ENCODE assay signal across 1 cellular context in genomic region chr20:1879369-1879768, GRCh38.
TF ChIP-seq lines count a peak whose summit lies in the region.

No MANE protein-coding gene starts in this region.

TF ChIP-seq in H1, 55 proteins besides CTCF, POLR2A, EP300 and RAD21:
- TF ChIP-seq KDM4A (IDR thresholded peaks at IDR 0.05; ENCODE audit: low read depth, low read length, severe bottlenecking), result no peak
- TF ChIP-seq SUZ12 (IDR thresholded peaks at IDR 0.05; ENCODE audit: low read length), result no peak
- no peak for TF ChIP-seq POLR2AphosphoS5 (IDR thresholded peaks at IDR 0.05; ENCODE audit: low read depth, low read length)
- TF ChIP-seq TAF7 (optimal IDR thresholded peaks at IDR 0.05; ENCODE audit: borderline replicate concordance, low read depth, low read length), result no peak
- no peak for TF ChIP-seq SP4 (IDR thresholded peaks at IDR 0.05; ENCODE audit: low read length)
- no peak for TF ChIP-seq BACH1 (IDR thresholded peaks at IDR 0.05; ENCODE audit: low read length)
- no peak for TF ChIP-seq CBX8 (IDR thresholded peaks at IDR 0.05; ENCODE audit: borderline replicate concordance, low read depth, low read length)
- no peak for TF ChIP-seq TAF1 (IDR thresholded peaks at IDR 0.05; ENCODE audit: low read depth, low read length)
- TF ChIP-seq HDAC2 (IDR thresholded peaks at IDR 0.05; ENCODE audit: borderline replicate concordance in 1 of 2, low read depth in 2 of 2, low read length in 2 of 2), result no peak
- TF ChIP-seq SIX5 (IDR thresholded peaks at IDR 0.05; ENCODE audit: low read depth, low read length), result no peak
- no peak for TF ChIP-seq ATF3 (IDR thresholded peaks at IDR 0.05; ENCODE audit: insufficient read depth, low read depth, low read length)
- TF ChIP-seq RXRA (IDR thresholded peaks at IDR 0.05; ENCODE audit: insufficient read depth, low read depth, low read length), result no peak
- no peak for TF ChIP-seq SP1 (IDR thresholded peaks at IDR 0.05; ENCODE audit: low read depth, low read length)
- no peak for TF ChIP-seq E2F6 (IDR thresholded peaks at IDR 0.05)
- TF ChIP-seq KDM5A (IDR thresholded peaks at IDR 0.05; ENCODE audit: low read length), result no peak
